35 cellular contexts compared by ENCODE assay signal in the genomic region with DNA sequence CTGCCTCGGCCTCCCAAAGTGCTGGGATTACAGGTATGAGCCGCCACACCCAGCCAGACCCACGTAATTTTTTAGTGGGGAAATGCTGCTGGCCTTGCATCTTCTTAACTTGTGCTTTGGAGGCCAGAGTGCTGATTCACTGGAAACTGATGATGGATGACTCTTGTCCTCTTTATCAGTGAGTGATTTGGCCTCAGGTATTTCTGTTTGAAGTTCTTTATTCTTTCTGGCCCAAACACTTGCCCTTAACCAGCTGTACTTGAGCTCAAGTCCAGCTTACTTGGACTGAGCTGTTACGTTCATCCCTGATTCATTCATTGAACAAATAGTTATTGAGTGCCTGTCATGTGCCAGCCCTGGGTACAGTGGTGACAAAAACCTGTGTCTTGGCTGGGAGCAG. TPM values are rescaled to one million over a fixed set of nuclear protein-coding genes. Genes with fewer than 3 reads are reported as not detected.
DNase-seq lines count a peak whose midpoint lies in the region; ATAC-seq, FAIRE-seq and TF ChIP-seq lines count a peak whose summit lies in the region.
"Had no signal": no experiment of that assay in that cellular context is flagged by ENCODE, and none has a peak within 500 bp of the region (broad histone marks: within the 10 kb centered on the region; RNA-seq: fewer than 3 reads in every experiment).

No MANE protein-coding gene starts in this region.

- H3K79me2 ChIP-seq in K562 (ENCODE audit: control insufficient read depth, insufficient read depth, low read length) (peaks cover 80% of the 10 kb centered on the region), smooth muscle cell (ENCODE audit: low read depth) (peaks cover 84% of the 10 kb centered on the region), H9 (ENCODE audit: insufficient read depth, low read length) (peaks cover 20% of the 10 kb centered on the region; the same call in 1 of the 2 replicates)

- no peak overlapping the region for H3K23ac ChIP-seq in H9 (ENCODE audit: insufficient read length, low read depth, low read length)

- H3K4me1 Mint-ChIP-seq in H9, result peaks cover 14 to 16% of the 10 kb centered on the region in 2 experiments

- H3K9ac ChIP-seq in K562 (ENCODE audit: insufficient read depth in 1 of 2, low read depth in 2 of 2, low read length in 2 of 2) (no peak overlapping the region), smooth muscle cell (ENCODE audit: low read depth) (no peak overlapping the region), H9 (ENCODE audit: extremely low read depth, insufficient read length, low read length) (no peak overlapping the region)

- H3K36me3 Mint-ChIP-seq in H9 (ENCODE audit: insufficient read depth in 1 of 3, low read depth in 3 of 3), result peaks cover 7 to 16% (median 13%) of the 10 kb centered on the region in 3 experiments; a peak in 6 of 7 replicates

- ATAC-seq in K562 (no peak), left lung (peak; percentile 5), HG02759 (IDR thresholded peaks at IDR 0.05; ENCODE audit: unreplicated experiment) (no peak), HG02588 (IDR thresholded peaks at IDR 0.05; ENCODE audit: unreplicated experiment) (no peak)
- ATAC-seq: activated naive CD4-positive, alpha-beta T cell treated with anti-CD3 and anti-CD28 coated beads, Interleukin-2, amount 50 U/mL, for 72 hours; body of pancreas; gastrocnemius medialis; left cardiac atrium; pancreas; right cardiac atrium; stimulated activated naive CD8-positive, alpha-beta T cell treated with anti-CD3 and anti-CD28 coated beads, Interleukin-15, amount 100 ng/mL, for 72 hours; WTC11 had no signal

- no peak overlapping the region for H2BK12ac ChIP-seq in H9 (ENCODE audit: insufficient read length, low read depth, low read length)

- no peak overlapping the region for H2BK20ac ChIP-seq in H9 (ENCODE audit: low read depth, low read length, poor library complexity, severe bottlenecking)

- H3K27me3 ChIP-seq in K562 (ENCODE audit: control insufficient read depth in 2 of 2, insufficient read depth in 2 of 2, low read length in 2 of 2) (no peaks in the 10 kb centered on the region), left lung (no peaks in the 10 kb centered on the region), smooth muscle cell (ENCODE audit: low read depth) (no peaks in the 10 kb centered on the region), testis (no peaks in the 10 kb centered on the region), H9 (ENCODE audit: insufficient read depth, low read length) (no peaks in the 10 kb centered on the region)
- H3K27me3 ChIP-seq: body of pancreas, esophagus muscularis mucosa, gastrocnemius medialis, pancreas, SJSA1, spleen had no signal

- no peak for TF ChIP-seq RAD21 in K562 (CRISPR knock-in tag; conservative IDR thresholded peaks at IDR 0.05 in 1 of 2, IDR thresholded peaks at IDR 0.05 in 1 of 2)

- intact Hi-C loops in K562 (cut with micrococcal nuclease), result no loop called here
- intact Hi-C loops in left lung (cut with DNase I), result no loop called here
- intact Hi-C loops in testis (cut with DNase I; ENCODE audit: low total_unique reads), result no loop called here

- H3K4ac ChIP-seq in H9 (ENCODE audit: low read depth, low read length), result no peak overlapping the region

- no peak overlapping the region for H2AFZ ChIP-seq in K562 (ENCODE audit: low read depth, low read length)
- H2AFZ ChIP-seq in smooth muscle cell (ENCODE audit: low read depth), result no peak overlapping the region
- H2AFZ ChIP-seq in H9 (ENCODE audit: low read length), result no peak overlapping the region

- H4K91ac ChIP-seq in H9 (ENCODE audit: insufficient read length, low read depth, low read length), result no peak overlapping the region

- no peaks in the 10 kb centered on the region for H3F3A ChIP-seq in smooth muscle cell (ENCODE audit: low read depth)

- TF ChIP-seq POLR2A in K562 (conservative IDR thresholded peaks at IDR 0.05) (no peak), testis (IDR thresholded peaks at IDR 0.05) (no peak)

- H2AK5ac ChIP-seq in H9 (ENCODE audit: insufficient read length, low read length), result no peak overlapping the region

- H2BK15ac ChIP-seq in H9 (ENCODE audit: low read depth, low read length), result no peak overlapping the region

- H3K18ac ChIP-seq in H9 (ENCODE audit: insufficient read length, low read depth, low read length), result no peak overlapping the region

- no peak overlapping the region for H3T11ph ChIP-seq in H9 (ENCODE audit: low read length)

- H3K27ac Mint-ChIP-seq in H9, result no peak overlapping the region
- H3K27ac Mint-ChIP-seq: B cell had no signal

- peaks cover 10% of the 10 kb centered on the region for H3K23me2 ChIP-seq in H9 (ENCODE audit: insufficient read length, low read depth, low read length, poor library complexity, severe bottlenecking)

- H3K79me1 ChIP-seq in H9 (ENCODE audit: insufficient read depth, low read depth, low read length, poor library complexity, severe bottlenecking), result peaks cover 6% of the 10 kb centered on the region

- no peaks in the 10 kb centered on the region; a peak in 1 of 5 replicates for H3K9me3 Mint-ChIP-seq in H9
- H3K9me3 Mint-ChIP-seq: activated CD4-positive, alpha-beta T cell treated with anti-CD3 and anti-CD28 coated beads, Interleukin-2, amount 10 ng/mL, durations not matched to agents 7 days and 5 days; activated naive CD4-positive, alpha-beta T cell treated with anti-CD3 and anti-CD28 coated beads, Interleukin-2, amount 50 U/mL, for 72 hours; dendritic cell treated with granulocyte-macrophage colony-stimulating factor and Interleukin-4, amounts not matched to agents 40 ng/mL and 50 ng/mL, for 4 days; nephron progenitor cell; stimulated activated naive CD8-positive, alpha-beta T cell treated with anti-CD3 and anti-CD28 coated beads, Interleukin-15, amount 100 ng/mL, for 72 hours; WTC11 had no signal

- BruUV-seq in K562 (replicated peaks; lab: Mats Ljungman, UMichigan), result no TSS peak

- H3K9me1 ChIP-seq in K562 (ENCODE audit: control insufficient read depth, insufficient read depth, low read length), result no peaks in the 10 kb centered on the region

- POLR2A ChIA-PET in K562 (lab: Yijun Ruan, JAX), result interaction anchor here (0.6 to 0.7 kb wide), 4 partner anchors 108 to 786 kb away, joined by 3 to 4 read pairs (median 4); no protein-coding TSS in a partner anchor

- WGBS in K562 (ENCODE audit: insufficient coverage, low coverage, missing lambda C conversion rate), result 50% methylated on average over 4 of the region's 4 CpGs
- 82% methylated on average over 4 of the region's 4 CpGs for whole genome bisulfite sequencing in smooth muscle cell (ENCODE audit: low lambda C conversion rate)
- WGBS in testis, 2 donors, result 91% methylated on average over 4 of the region's 4 CpGs
- no CpG with 5 or more reads among the region's 4 CpGs for WGBS in H9 (ENCODE audit: extremely low coverage, insufficient read length, low lambda C conversion rate)

- H3K56ac ChIP-seq in H9 (ENCODE audit: insufficient read length, low read depth, low read length), result no peak overlapping the region

- H4K8ac ChIP-seq in H9 (replicated peaks; ENCODE audit: insufficient read length, low read depth, low read length), result no peak overlapping the region

- no peak overlapping the region for H2BK5ac ChIP-seq in H9 (ENCODE audit: insufficient read length, low read length)

- DNase-seq in NCI-H226, result peak; percentile 92
- DNase-seq in K562 (ENCODE audit: extremely low read depth in 1 of 4, low spot score in 3 of 4), result no peak
- no peak for DNase-seq in left lung
- DNase-seq in smooth muscle cell (lab: John Stamatoyannopoulos, UW; ENCODE audit: unreplicated experiment), result no peak
- no peak for DNase-seq in testis
- no peak for DNase-seq in H9
- DNase-seq: ACHN; activated CD4-positive, alpha-beta T cell treated with anti-CD3 and anti-CD28 coated beads, Interleukin-2, amount 10 ng/mL, durations not matched to agents 7 days and 5 days; activated effector memory CD4-positive, alpha-beta T cell treated with Interleukin-2 at 50 U/mL for 16 hours; CD4-positive, alpha-beta memory T cell; gastrocnemius medialis; Kasumi-1; left cardiac atrium; NCI-H146; NCI-H2107; NCI-H748 treated with DMSO at 0.1 percent for 48 hours; nephron progenitor cell; right cardiac atrium; RPMI8226; stimulated activated CD4-positive, alpha-beta T cell treated with anti-CD3 and anti-CD28 coated beads, Interleukin-2, amount 100 ng/mL, for 24 hours; stimulated activated naive CD8-positive, alpha-beta T cell treated with anti-CD3 and anti-CD28 coated beads, Interleukin-15, amount 100 ng/mL, for 72 hours; T1000 had no signal

- H3K9me3 ChIP-seq in K562 (replicated peaks; ENCODE audit: control insufficient read depth, insufficient read depth, low read depth, low read length), result no peaks in the 10 kb centered on the region
- H3K9me3 ChIP-seq in left lung, result no peaks in the 10 kb centered on the region
- no peaks in the 10 kb centered on the region for H3K9me3 ChIP-seq in smooth muscle cell (replicated peaks; ENCODE audit: low read depth)
- no peaks in the 10 kb centered on the region for H3K9me3 ChIP-seq in testis
- H3K9me3 ChIP-seq in H9 (ENCODE audit: control insufficient read depth, low read depth, low read length), result no peaks in the 10 kb centered on the region
- H3K9me3 ChIP-seq: body of pancreas, esophagus muscularis mucosa, gastrocnemius medialis, pancreas, SJSA1, spleen had no signal

- TF ChIP-seq EP300 in K562 (IDR thresholded peaks at IDR 0.05; ENCODE audit: low read length), result no peak

- H3K4me3 ChIP-seq in K562, result no peak overlapping the region
- H3K4me3 ChIP-seq in left lung, result no peak overlapping the region
- H3K4me3 ChIP-seq in smooth muscle cell, result no peak overlapping the region
- no peak overlapping the region for H3K4me3 ChIP-seq in testis
- H3K4me3 ChIP-seq: body of pancreas, esophagus muscularis mucosa, gastrocnemius medialis, pancreas, SJSA1, spleen had no signal

- H3K4me3 Mint-ChIP-seq in H9, result no peak overlapping the region
- H3K4me3 Mint-ChIP-seq: activated CD4-positive, alpha-beta T cell treated with anti-CD3 and anti-CD28 coated beads, Interleukin-2, amount 10 ng/mL, durations not matched to agents 7 days and 5 days; B cell; dendritic cell treated with granulocyte-macrophage colony-stimulating factor and Interleukin-4, amounts not matched to agents 40 ng/mL and 50 ng/mL, for 4 days; nephron progenitor cell; stimulated activated naive CD8-positive, alpha-beta T cell treated with anti-CD3 and anti-CD28 coated beads, Interleukin-15, amount 100 ng/mL, for 72 hours; WTC11 had no signal

- H4K5ac ChIP-seq in H9 (ENCODE audit: insufficient read length, low read depth, low read length), result no peak overlapping the region

- H4K20me1 ChIP-seq in K562 (replicated peaks; ENCODE audit: control insufficient read depth, insufficient read depth, low read length), result peaks cover 28% of the 10 kb centered on the region
- peaks cover 80% of the 10 kb centered on the region for H4K20me1 ChIP-seq in smooth muscle cell (ENCODE audit: low read depth)
- no peaks in the 10 kb centered on the region for H4K20me1 ChIP-seq in H9 (ENCODE audit: control insufficient read depth, insufficient read depth, insufficient read length)

- FAIRE-seq in K562 (lab: Jason Lieb, UNC), result no peak
- FAIRE-seq: GM18507, H1, pancreas had no signal

- no peak overlapping the region for H3K14ac ChIP-seq in H9 (ENCODE audit: insufficient read depth, low read length)

- TF ChIP-seq CTCF in K562 (IDR thresholded peaks at IDR 0.05 in 2 of 3, conservative IDR thresholded peaks at IDR 0.05 in 1 of 3; ENCODE audit: insufficient read depth in 2 of 3, low read depth in 1 of 3, low read length in 3 of 3) (no peak), left lung (IDR thresholded peaks at IDR 0.05) (no peak), smooth muscle cell (IDR thresholded peaks at IDR 0.05; ENCODE audit: borderline replicate concordance, insufficient read depth, poor library complexity, severe bottlenecking) (no peak), testis (IDR thresholded peaks at IDR 0.05) (no peak), H9 (conservative IDR thresholded peaks at IDR 0.05) (no peak)

- CTCF ChIA-PET in K562 (lab: Yijun Ruan, JAX; ENCODE audit: low intra/inter-chr PET ratio), result no interaction called here

- H3K27me3 Mint-ChIP-seq in H9 (ENCODE audit: low read depth), result no peaks in the 10 kb centered on the region
- H3K27me3 Mint-ChIP-seq: activated CD4-positive, alpha-beta T cell treated with anti-CD3 and anti-CD28 coated beads, Interleukin-2, amount 10 ng/mL, durations not matched to agents 7 days and 5 days; B cell; CD4-positive, alpha-beta memory T cell; dendritic cell treated with granulocyte-macrophage colony-stimulating factor and Interleukin-4, amounts not matched to agents 40 ng/mL and 50 ng/mL, for 4 days; stimulated activated naive CD8-positive, alpha-beta T cell treated with anti-CD3 and anti-CD28 coated beads, Interleukin-15, amount 100 ng/mL, for 72 hours had no signal

- H3K4me1 ChIP-seq in K562 (replicated peaks in 1 of 2; ENCODE audit: control insufficient read depth in 2 of 2, insufficient read depth in 2 of 2, low read length in 2 of 2) (peaks cover 9 to 23% of the 10 kb centered on the region in 2 experiments; a peak in 4 of 5 replicates), left lung (peaks cover 9 to 41% of the 10 kb centered on the region in 2 donors), smooth muscle cell (ENCODE audit: low read depth) (peaks cover 7% of the 10 kb centered on the region), testis (peaks cover 8% of the 10 kb centered on the region), H9 (ENCODE audit: insufficient read depth, low read length) (no peaks in the 10 kb centered on the region)

- no peak overlapping the region for H2BK120ac ChIP-seq in H9 (ENCODE audit: low read depth, low read length, poor library complexity, severe bottlenecking)

- H3K36me3 ChIP-seq in K562 (ENCODE audit: control insufficient read depth, insufficient read depth, low read length) (peaks cover 46% of the 10 kb centered on the region), left lung (peaks cover 0 to 24% of the 10 kb centered on the region in 2 donors), smooth muscle cell (ENCODE audit: low read depth) (no peaks in the 10 kb centered on the region), testis (ENCODE audit: low read depth, missing control alignments) (no peaks in the 10 kb centered on the region)
- H3K36me3 ChIP-seq: pancreas had no signal

- no peak overlapping the region for H3K4me2 ChIP-seq in K562 (ENCODE audit: insufficient read depth, low read length)
- no peak overlapping the region for H3K4me2 ChIP-seq in smooth muscle cell
- no peak overlapping the region for H3K4me2 ChIP-seq in H9 (ENCODE audit: insufficient read depth, insufficient read length, low read length)

- H3K27ac ChIP-seq in K562 (ENCODE audit: extremely low read depth, low read depth, low read length) (no peak overlapping the region), left lung (peak overlapping the region in 1 of 2 donors; percentile 57), smooth muscle cell (ENCODE audit: low read depth) (peak overlapping the region; percentile 44), testis (no peak overlapping the region), H9 (ENCODE audit: insufficient read length, low read depth, low read length) (no peak overlapping the region)
- H3K27ac ChIP-seq: esophagus muscularis mucosa, SJSA1 had no signal

- in situ Hi-C loops in K562 (cut with MboI), result no loop called here

RNA-seq across cellular contexts. Expression of gene PTPN23, which starts 4.2 kb away (rescaled TPM):
- 45.6 and 123 TPM in 2 replicates for total RNA-seq in K562 (2011; cell fraction: chromatin; rRNA removed; ENCODE audit: low replicate concordance)
- 60.9 and 70.8 TPM in 2 replicates for total RNA-seq in K562 (2011; cell fraction: nucleolus; rRNA removed)
- total RNA-seq in K562 (2011; cell fraction: nucleoplasm; rRNA removed), result 45.3 and 53.0 TPM in 2 replicates
- total RNA-seq in K562 (2014; rRNA removed) (7.2 and 10.1 TPM in 2 replicates), K562 (2014; rRNA removed; fragmentation: Illumina TruSeq; extraction: Trizol) (5.2 and 6.3 TPM in 2 replicates), K562 (2015; rRNA removed; fragmentation: Illumina TruSeq; extraction: Trizol) (7.3 and 8.7 TPM in 2 replicates), K562 (2021) (51.4 and 58.7 TPM in 2 replicates), left lung (10 to 100 TPM; 42.1 to 53.5 TPM), smooth muscle cell (4.8 and 7.2 TPM in 2 replicates), testis (100 to 1,000 TPM in 1 of 2 donors, 10 to 100 TPM in 1; 89.3 to 141 TPM), H9 (2021) (38.0 and 42.2 TPM in 2 replicates)
- polyA plus RNA-seq in K562 (2011; rRNA removed) (1.7 and 4.6 TPM in 2 replicates), K562 (2014; fragmentation: Illumina TruSeq; extraction: Trizol) (14.1 and 24.0 TPM in 2 replicates), K562 (2014; fragmentation: Nextera tagmentation; extraction: Ambion mirVana) (under 1 TPM; 0.41 to 0.93 TPM), K562 (2014; rRNA removed) (11.4 and 20.2 TPM in 2 replicates), smooth muscle cell (17.1 and 22.1 TPM in 2 replicates), testis (ENCODE audit: insufficient read depth, low read depth, low replicate concordance) (30.5 TPM)
- polyA plus RNA-seq in K562 (2011; cell fraction: cytosol; rRNA removed), result 1.2 and 1.9 TPM in 2 replicates
- polyA plus RNA-seq in K562 (2011; cell fraction: nucleus; rRNA removed), result 25.3 and 29.3 TPM in 2 replicates
- polyA plus RNA-seq in K562 (2012), result 29.0 and 50.5 TPM in 2 replicates
- polyA minus RNA-seq in K562 (2011; rRNA and poly(A)+ RNA removed), result 5.0 and 9.1 TPM in 2 replicates
- polyA minus RNA-seq in K562 (2011; cell fraction: cytosol; rRNA and poly(A)+ RNA removed), result 16.0 and 22.8 TPM in 2 replicates
- polyA minus RNA-seq in K562 (2011; cell fraction: nucleus; rRNA and poly(A)+ RNA removed), result 21.3 and 29.9 TPM in 2 replicates
